ENCODE assay signal across 9 cellular contexts in the genomic region with DNA sequence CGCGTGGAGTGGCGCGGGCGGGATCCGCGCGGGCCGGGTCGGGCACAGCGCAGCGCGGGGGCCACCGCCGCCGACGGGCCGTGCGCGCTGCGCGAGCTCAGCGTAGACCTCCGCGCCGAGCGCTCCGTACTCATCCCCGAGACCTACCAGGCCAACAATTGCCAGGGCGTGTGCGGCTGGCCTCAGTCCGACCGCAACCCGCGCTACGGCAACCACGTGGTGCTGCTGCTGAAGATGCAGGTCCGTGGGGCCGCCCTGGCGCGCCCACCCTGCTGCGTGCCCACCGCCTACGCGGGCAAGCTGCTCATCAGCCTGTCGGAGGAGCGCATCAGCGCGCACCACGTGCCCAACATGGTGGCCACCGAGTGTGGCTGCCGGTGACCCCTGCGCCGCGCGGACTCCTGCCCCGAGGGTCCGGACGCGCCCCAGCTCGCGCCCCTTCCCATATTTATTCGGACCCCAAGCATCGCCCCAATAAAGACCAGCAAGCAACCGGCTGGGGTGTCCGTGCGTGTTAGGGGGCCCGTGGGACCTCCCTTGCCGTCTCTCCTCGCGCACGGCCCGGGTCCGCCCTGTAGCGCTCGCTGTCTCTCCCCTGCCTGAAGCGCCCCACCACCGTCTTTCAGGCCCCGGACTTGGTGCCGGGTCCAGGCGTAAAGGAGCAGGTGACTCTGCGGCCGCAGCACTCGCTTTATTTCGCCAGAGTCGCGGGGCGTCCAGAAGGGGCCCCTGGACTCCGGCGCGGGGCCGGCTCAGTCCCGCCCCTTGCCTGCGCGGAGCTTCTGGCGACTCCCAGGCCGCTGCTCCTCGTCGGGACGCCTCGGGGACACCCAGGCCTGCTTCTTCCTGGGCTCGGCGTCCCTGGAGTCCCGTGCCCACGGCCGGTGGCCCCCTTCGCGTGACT. TPM values are rescaled to one million over a fixed set of nuclear protein-coding genes. Genes with fewer than 3 reads are reported as not detected.
DNase-seq lines count a peak whose midpoint lies in the region; ATAC-seq and TF ChIP-seq lines count a peak whose summit lies in the region.
"Had no signal": no experiment of that assay in that cellular context is flagged by ENCODE, and none has a peak within 500 bp of the region (broad histone marks: within the 10 kb centered on the region; RNA-seq: fewer than 3 reads in every experiment).

No MANE protein-coding gene starts in this region.

- in situ Hi-C loops in KBM-7 (cut with MboI; ENCODE audit: low pct_unique_long_range_greater_than_20kb, low sequenced_read_pairs) = no loop called here

- no peak overlapping the region for H3K27ac Mint-ChIP-seq in CD8-positive, alpha-beta T cell
- H3K27ac Mint-ChIP-seq in activated T-helper 17 cell treated with anti-CD3 and anti-CD28 coated beads, Interleukin-2, amount 50 U/mL, for 72 hours = no peak overlapping the region
- no peak overlapping the region for H3K27ac Mint-ChIP-seq in WTC11

- POLR2A ChIA-PET in CD8-positive, alpha-beta T cell (lab: Charles Lee) = interaction anchor here (6.4 to 6.5 kb wide), 2 partner anchors 13 to 19 kb away, joined by 45 to 46 read pairs; no protein-coding TSS in a partner anchor
- POLR2A ChIA-PET in WTC11 (lab: Charles Lee) = interaction anchor here (0.8 kb wide), 1 partner anchor 10 kb away, joined by 3 read pairs; no protein-coding TSS in a partner anchor

- no peak for TF ChIP-seq CTCF in CD8-positive, alpha-beta T cell (IDR thresholded peaks at IDR 0.05)
- TF ChIP-seq CTCF in mucosa of descending colon (IDR thresholded peaks at IDR 0.05) (no peak), WTC11 (IDR thresholded peaks at IDR 0.05) (no peak)

- H3K9me3 ChIP-seq in CD8-positive, alpha-beta T cell (ENCODE audit: low read length) = no peaks in the 10 kb centered on the region
- no peaks in the 10 kb centered on the region for H3K9me3 ChIP-seq in mucosa of descending colon

- H3K9me3 Mint-ChIP-seq in CD8-positive, alpha-beta T cell = no peaks in the 10 kb centered on the region
- H3K9me3 Mint-ChIP-seq in activated T-helper 17 cell treated with anti-CD3 and anti-CD28 coated beads, Interleukin-2, amount 50 U/mL, for 72 hours = no peaks in the 10 kb centered on the region
- no peaks in the 10 kb centered on the region for H3K9me3 Mint-ChIP-seq in WTC11

- H3K36me3 Mint-ChIP-seq in CD8-positive, alpha-beta T cell = peaks cover 5% of the 10 kb centered on the region
- H3K36me3 Mint-ChIP-seq in activated T-helper 17 cell treated with anti-CD3 and anti-CD28 coated beads, Interleukin-2, amount 50 U/mL, for 72 hours (ENCODE audit: low read depth) = peaks cover 12% of the 10 kb centered on the region
- H3K36me3 Mint-ChIP-seq in WTC11 = no peaks in the 10 kb centered on the region

- peaks cover 32% of the 10 kb centered on the region for H3K4me1 ChIP-seq in CD8-positive, alpha-beta T cell (ENCODE audit: insufficient read depth, low read length)
- peaks cover 33% of the 10 kb centered on the region for H3K4me1 ChIP-seq in mucosa of descending colon (ENCODE audit: low read depth)

- intact Hi-C loops in CD8-positive, alpha-beta T cell (cut with DNase I, micrococcal nuclease) = loop anchor here in 1 of 2 experiments (2.0 kb wide), 1 partner anchor 13 kb away; no protein-coding TSS in a partner anchor
- intact Hi-C loops in mucosa of descending colon (cut with DNase I, micrococcal nuclease) = no loop called here

- ATAC-seq in CD8-positive, alpha-beta T cell = peak; percentile 27
- ATAC-seq in activated T-helper 17 cell treated with anti-CD3 and anti-CD28 coated beads, Interleukin-2, amount 50 U/mL, for 72 hours (replicated peaks) = no peak
- ATAC-seq in mucosa of descending colon = peak; percentile 4
- ATAC-seq in WTC11 = no peak

- H3K4me3 ChIP-seq in CD8-positive, alpha-beta T cell (ENCODE audit: low read depth, low read length) = peak overlapping the region; percentile 71
- H3K4me3 ChIP-seq in mucosa of descending colon = no peak overlapping the region

- CTCF ChIA-PET in CD8-positive, alpha-beta T cell (lab: Charles Lee) = interaction anchor here (0.8 to 4.9 kb wide), 6 partner anchors 10 to 23 kb away, joined by 3 to 36 read pairs (median 4); no protein-coding TSS in a partner anchor
- CTCF ChIA-PET in WTC11 (lab: Charles Lee) = interaction anchor here (0.6 to 6.2 kb wide), 12 partner anchors 10 to 100 kb away, joined by 3 to 65 read pairs (median 12); a partner anchor contains a TSS

- H3K4me3 Mint-ChIP-seq in CD8-positive, alpha-beta T cell = peak overlapping the region; percentile 78
- H3K4me3 Mint-ChIP-seq in activated T-helper 17 cell treated with anti-CD3 and anti-CD28 coated beads, Interleukin-2, amount 50 U/mL, for 72 hours = peak overlapping the region; percentile 52
- no peak overlapping the region for H3K4me3 Mint-ChIP-seq in WTC11

- H3K27me3 Mint-ChIP-seq in CD8-positive, alpha-beta T cell (ENCODE audit: low read depth) = no peaks in the 10 kb centered on the region
- no peaks in the 10 kb centered on the region for H3K27me3 Mint-ChIP-seq in activated T-helper 17 cell treated with anti-CD3 and anti-CD28 coated beads, Interleukin-2, amount 50 U/mL, for 72 hours
- H3K27me3 Mint-ChIP-seq in WTC11 (ENCODE audit: low read depth) = peaks cover 35% of the 10 kb centered on the region

- DNase-seq in AG08396 (ENCODE audit: low spot score) (peak; percentile 23), mucosa of descending colon (no peak), HT-29 (ENCODE audit: low spot score) (no peak), KBM-7 (no peak), WTC11 (ENCODE audit: low spot score) (no peak), KG1 (lab: John Stamatoyannopoulos, UW) (no peak)
- DNase-seq in CD8-positive, alpha-beta T cell = peak in 1 of 7 experiments; percentile 23
- DNase-seq: NCI-H2029 treated with DMSO at 0.1 percent for 48 hours had no signal

- H3K36me3 ChIP-seq in CD8-positive, alpha-beta T cell (ENCODE audit: insufficient read depth, low read length) = peaks cover 5% of the 10 kb centered on the region
- peaks cover 4% of the 10 kb centered on the region for H3K36me3 ChIP-seq in mucosa of descending colon (ENCODE audit: low read depth)

- H3K27me3 ChIP-seq in CD8-positive, alpha-beta T cell (ENCODE audit: insufficient read depth, low read length) = peaks cover 16% of the 10 kb centered on the region

- no peak overlapping the region for H3K27ac ChIP-seq in CD8-positive, alpha-beta T cell (ENCODE audit: low read depth, low read length)

- peaks cover 10% of the 10 kb centered on the region for H3K4me1 Mint-ChIP-seq in CD8-positive, alpha-beta T cell (ENCODE audit: low read depth)
- H3K4me1 Mint-ChIP-seq in activated T-helper 17 cell treated with anti-CD3 and anti-CD28 coated beads, Interleukin-2, amount 50 U/mL, for 72 hours = no peaks in the 10 kb centered on the region
- H3K4me1 Mint-ChIP-seq in WTC11 = peaks cover 3% of the 10 kb centered on the region; the same call in 1 of the 2 replicates

TF ChIP-seq in WTC11, 78 proteins besides CTCF, POLR2A, EP300 and RAD21 (continues in another document):
- TF ChIP-seq, protein P1, sequence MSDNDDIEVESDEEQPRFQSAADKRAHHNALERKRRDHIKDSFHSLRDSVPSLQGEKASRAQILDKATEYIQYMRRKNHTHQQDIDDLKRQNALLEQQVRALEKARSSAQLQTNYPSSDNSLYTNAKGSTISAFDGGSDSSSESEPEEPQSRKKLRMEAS (CRISPR knock-in tag; IDR thresholded peaks at IDR 0.05) = no peak
- TF ChIP-seq, protein P2, sequence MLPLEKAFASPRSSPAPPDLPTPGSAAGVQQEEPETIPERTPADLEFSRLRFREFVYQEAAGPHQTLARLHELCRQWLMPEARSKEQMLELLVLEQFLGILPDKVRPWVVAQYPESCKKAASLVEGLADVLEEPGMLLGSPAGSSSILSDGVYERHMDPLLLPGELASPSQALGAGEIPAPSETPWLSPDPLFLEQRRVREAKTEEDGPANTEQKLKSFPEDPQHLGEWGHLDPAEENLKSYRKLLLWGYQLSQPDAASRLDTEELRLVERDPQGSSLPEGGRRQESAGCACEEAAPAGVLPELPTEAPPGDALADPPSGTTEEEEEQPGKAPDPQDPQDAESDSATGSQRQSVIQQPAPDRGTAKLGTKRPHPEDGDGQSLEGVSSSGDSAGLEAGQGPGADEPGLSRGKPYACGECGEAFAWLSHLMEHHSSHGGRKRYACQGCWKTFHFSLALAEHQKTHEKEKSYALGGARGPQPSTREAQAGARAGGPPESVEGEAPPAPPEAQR (CRISPR knock-in tag; IDR thresholded peaks at IDR 0.05) = no peak
- TF ChIP-seq NFATC4 (CRISPR knock-in tag; IDR thresholded peaks at IDR 0.05) = no peak

RNA-seq across cellular contexts. Expression of a gene that starts 2.7 kb away (rescaled TPM):
- 1 to 10 TPM; 2.2 to 4.4 TPM for total RNA-seq in CD8-positive, alpha-beta T cell
- total RNA-seq in activated T-helper 17 cell treated with anti-CD3 and anti-CD28 coated beads, Interleukin-2, amount 50 U/mL, for 72 hours = 1 to 10 TPM; 2.0 to 6.1 TPM
- total RNA-seq in mucosa of descending colon (1 to 10 TPM; 2.7 to 5.1 (median 3.8) TPM), WTC11 (2021) (4.7 to 11.2 TPM (median 5.2 TPM) in 3 replicates)
- 17.3 and 19.9 TPM in 2 replicates for total RNA-seq in HT-29 (2014; rRNA removed; shearing (Covaris generic))

RNA-seq across cellular contexts. Expression of a gene that starts 4.4 kb away (rescaled TPM):
- under 1 TPM in 1 of 2 experiments, not detected in 1; 0.92 TPM for total RNA-seq in CD8-positive, alpha-beta T cell
- 1 to 10 TPM in 1 of 2 donors, under 1 TPM in 1; 0.61 to 1.0 TPM for total RNA-seq in activated T-helper 17 cell treated with anti-CD3 and anti-CD28 coated beads, Interleukin-2, amount 50 U/mL, for 72 hours
- total RNA-seq in mucosa of descending colon (1 to 10 TPM in 1 of 3 donors, under 1 TPM in 2; 0.38 to 2.4 (median 0.87) TPM), WTC11 (2021) (0.33 to 1.4 TPM (median 0.73 TPM) in 3 replicates)
- total RNA-seq in HT-29 (2014; rRNA removed; shearing (Covaris generic)) = 0.34 and 0.38 TPM in 2 replicates

RNA-seq across cellular contexts. Expression of a gene that starts 15.2 kb away (rescaled TPM):
- 100 to 1,000 TPM; 164 to 167 TPM for total RNA-seq in CD8-positive, alpha-beta T cell
- 100 to 1,000 TPM in 1 of 2 donors, 10 to 100 TPM in 1; 99.5 to 119 TPM for total RNA-seq in activated T-helper 17 cell treated with anti-CD3 and anti-CD28 coated beads, Interleukin-2, amount 50 U/mL, for 72 hours
- total RNA-seq in mucosa of descending colon (10 to 100 TPM; 60.6 to 81.2 (median 68.2) TPM), WTC11 (2021) (167 to 184 TPM (median 169 TPM) in 3 replicates)
- total RNA-seq in HT-29 (2014; rRNA removed; shearing (Covaris generic)) = 80.5 and 102 TPM in 2 replicates

RNA-seq across cellular contexts. Expression of a gene that starts 15.7 kb away (rescaled TPM):
- 10 to 100 TPM; 25.9 to 26.1 TPM for total RNA-seq in CD8-positive, alpha-beta T cell
- total RNA-seq in activated T-helper 17 cell treated with anti-CD3 and anti-CD28 coated beads, Interleukin-2, amount 50 U/mL, for 72 hours = 10 to 100 TPM; 45.8 to 74.8 TPM
- total RNA-seq in mucosa of descending colon (100 to 1,000 TPM; 132 to 231 (median 189) TPM), WTC11 (2021) (164 to 189 TPM (median 167 TPM) in 3 replicates)
- 295 and 307 TPM in 2 replicates for total RNA-seq in HT-29 (2014; rRNA removed; shearing (Covaris generic))

RNA-seq across cellular contexts. Expression of a gene that starts 30.1 kb away (rescaled TPM):
- not detected for total RNA-seq in CD8-positive, alpha-beta T cell
- total RNA-seq in activated T-helper 17 cell treated with anti-CD3 and anti-CD28 coated beads, Interleukin-2, amount 50 U/mL, for 72 hours = under 1 TPM; 0.09 to 0.32 TPM
- total RNA-seq in mucosa of descending colon (1 to 10 TPM in 2 of 3 donors, under 1 TPM in 1; 0.29 to 1.4 (median 1.1) TPM), WTC11 (2021) (not detected in 3 replicates)
- total RNA-seq in HT-29 (2014; rRNA removed; shearing (Covaris generic)) = not detected in 2 replicates

Comparison
In these comparisons a context has a peak if more than half of its experiments do, and no peak if none do; other contexts are left out.
1. ATAC-seq: peak in CD8-positive, alpha-beta T cell (single experiment) and mucosa of descending colon (single experiment); none in activated T-helper 17 cell treated with anti-CD3 and anti-CD28 coated beads, Interleukin-2, amount 50 U/mL, for 72 hours (single experiment) and WTC11 (single experiment).